ENCODE assay signal across 16 cellular contexts in genomic region chr6:35019171-35019570, GRCh38.
DNase-seq lines count a peak whose midpoint lies in the region; TF ChIP-seq lines count a peak whose summit lies in the region.
"Had no signal": no experiment of that assay in that cellular context is flagged by ENCODE, and none has a peak within 500 bp of the region (broad histone marks: within the 10 kb centered on the region; RNA-seq: fewer than 3 reads in every experiment).

No MANE protein-coding gene starts in this region.

- H3K9me3 ChIP-seq in Peyer's patch (no peaks in the 10 kb centered on the region), muscle layer of colon (ENCODE audit: low read length) (no peaks in the 10 kb centered on the region), subcutaneous abdominal adipose tissue (ENCODE audit: control insufficient read depth in 5 of 5, low read length in 5 of 5) (no peaks in the 10 kb centered on the region)

- H3K36me3 ChIP-seq in Peyer's patch (peaks cover 0 to 15% (median 0%) of the 10 kb centered on the region in 3 donors), muscle layer of colon (ENCODE audit: insufficient read depth, low read length) (peaks cover 4% of the 10 kb centered on the region), subcutaneous abdominal adipose tissue (ENCODE audit: control insufficient read depth in 5 of 5, insufficient read depth in 5 of 5, low read length in 5 of 5) (peaks cover 0 to 19% (median 4%) of the 10 kb centered on the region in 5 donors)

- DNase-seq in Peyer's patch (no peak), dorsolateral prefrontal cortex (no peak), substantia nigra (lab: John Stamatoyannopoulos, UW) (no peak), posterior vena cava (ENCODE audit: low spot score) (no peak)
- DNase-seq in stimulated activated CD4-positive, alpha-beta T cell treated with anti-CD3 and anti-CD28 coated beads, Interleukin-4, amount 100 ng/mL, for 4 hours: no peak
- DNase-seq in stimulated activated naive CD4-positive, alpha-beta T cell treated with Interleukin-2 at 50 U/mL for 16 hours (lab: John Stamatoyannopoulos, UW): no peak
- DNase-seq: activated CD4-positive, alpha-beta T cell treated with anti-CD3 and anti-CD28 coated beads for 4 hours; central memory CD4-positive, alpha-beta T cell; Kasumi-1; NCI-H146; NCI-H226; SHP77 treated with DMSO at 0.1 percent for 48 hours; T1000 had no signal

- no peak for TF ChIP-seq POLR2A in Peyer's patch (IDR thresholded peaks at IDR 0.05)

- intact Hi-C loops in dorsolateral prefrontal cortex (cut with DNase I): no loop called here
- intact Hi-C loops in posterior vena cava (cut with DNase I): loop anchor here in 1 of 2 donors (2.0 to 5.0 kb wide), 2 partner anchors 18 to 33 kb away; no protein-coding TSS in a partner anchor

- H3K27me3 ChIP-seq in Peyer's patch (no peaks in the 10 kb centered on the region), dorsolateral prefrontal cortex (no peaks in the 10 kb centered on the region), muscle layer of colon (ENCODE audit: control insufficient read depth in 1 of 2, insufficient read depth in 2 of 2, low read length in 2 of 2) (no peaks in the 10 kb centered on the region), subcutaneous abdominal adipose tissue (ENCODE audit: control insufficient read depth in 5 of 5, insufficient read depth in 4 of 5, low read length in 5 of 5) (no peaks in the 10 kb centered on the region)

- H3K9ac ChIP-seq in muscle layer of colon (ENCODE audit: low read length) (peak overlapping the region; percentile 92), subcutaneous abdominal adipose tissue (ENCODE audit: low read length in 5 of 5) (peak overlapping the region in 2 of 5 donors; percentile 1 to 12)

- TF ChIP-seq CTCF in Peyer's patch (IDR thresholded peaks at IDR 0.05) (no peak), dorsolateral prefrontal cortex (IDR thresholded peaks at IDR 0.05 in 54 of 56, conservative IDR thresholded peaks at IDR 0.05 in 2 of 56; ENCODE audit: low read depth in 1 of 56, partially characterized antibody in 56 of 56) (no peak)

- peak overlapping the region in 1 of 4 donors; percentile 48 for H3K4me3 ChIP-seq in Peyer's patch
- H3K4me3 ChIP-seq in dorsolateral prefrontal cortex: peak overlapping the region in 39 of 59 donors; percentile 0 to 62 (median 40)
- peak overlapping the region; percentile 43 to 79 for H3K4me3 ChIP-seq in muscle layer of colon (ENCODE audit: low read depth in 1 of 2, low read length in 2 of 2)
- peak overlapping the region in 4 of 5 donors; percentile 15 to 78 (median 74) for H3K4me3 ChIP-seq in subcutaneous abdominal adipose tissue (ENCODE audit: low read depth in 1 of 5, low read length in 5 of 5)
- H3K4me3 ChIP-seq: GM23338 had no signal

- H3K4me1 ChIP-seq in Peyer's patch (peaks cover 0 to 11% (median 0%) of the 10 kb centered on the region in 4 donors), muscle layer of colon (ENCODE audit: insufficient read depth, low read length) (peaks cover 75% of the 10 kb centered on the region), subcutaneous abdominal adipose tissue (ENCODE audit: control insufficient read depth in 5 of 5, insufficient read depth in 5 of 5, low read length in 5 of 5) (peaks cover 16 to 87% (median 71%) of the 10 kb centered on the region in 5 donors)

- H3K27ac ChIP-seq in Peyer's patch (peak overlapping the region in 3 of 4 donors; percentile 25 to 90 (median 79)), dorsolateral prefrontal cortex (peak overlapping the region in 57 of 59 donors; percentile 3 to 96 (median 90)), muscle layer of colon (ENCODE audit: low read depth, low read length) (peak overlapping the region; percentile 100), subcutaneous abdominal adipose tissue (ENCODE audit: low read depth, low read length) (peak overlapping the region; percentile 90), substantia nigra (ENCODE audit: low read depth, low read length, poor library complexity, severe bottlenecking) (no peak overlapping the region)
